Comparison of ENCODE assay signal across 9 cellular contexts in genomic region chr1:77413541-77414335, GRCh38.
DNase-seq lines count a peak whose midpoint lies in the region; ATAC-seq and TF ChIP-seq lines count a peak whose summit lies in the region.
"Had no signal": no experiment of that assay in that cellular context is flagged by ENCODE, and none has a peak within 500 bp of the region (broad histone marks: within the 10 kb centered on the region; RNA-seq: fewer than 3 reads in every experiment).

No MANE protein-coding gene starts in this region.

- H3K9me3 Mint-ChIP-seq in activated naive CD8-positive, alpha-beta T cell treated with anti-CD3 and anti-CD28 coated beads for 36 hours: peaks cover 16% of the 10 kb centered on the region

- no peak for TF ChIP-seq CTCF in GM13976 (IDR thresholded peaks at IDR 0.05; ENCODE audit: borderline replicate concordance, control extremely low read depth, extremely low read depth, insufficient read depth, missing control alignments)

- peak; percentile 85 for ATAC-seq in GM21360 (IDR thresholded peaks at IDR 0.05; ENCODE audit: unreplicated experiment)
- peak; percentile 87 for ATAC-seq in HG03354 (IDR thresholded peaks at IDR 0.05; ENCODE audit: poor library complexity, severe bottlenecking, unreplicated experiment)

- DNase-seq in GM13976 (ENCODE audit: low spot score) (peak; percentile 8), DMS 273 (lab: John Stamatoyannopoulos, UW; ENCODE audit: unreplicated experiment) (no peak), amniotic stem cell (lab: John Stamatoyannopoulos, UW) (no peak), NCI-H1436 (lab: John Stamatoyannopoulos, UW) (no peak), OCI-M2 (lab: John Stamatoyannopoulos, UW; ENCODE audit: unreplicated experiment) (no peak)
- no peak for DNase-seq in activated naive CD8-positive, alpha-beta T cell treated with anti-CD3 and anti-CD28 coated beads for 36 hours
- DNase-seq: stimulated activated CD4-positive, alpha-beta T cell treated with anti-CD3 and anti-CD28 coated beads, Interleukin-2, amount 100 ng/mL, for 48 hours had no signal

- no peaks in the 10 kb centered on the region for H3K27me3 Mint-ChIP-seq in activated naive CD8-positive, alpha-beta T cell treated with anti-CD3 and anti-CD28 coated beads for 36 hours

- peaks cover 28% of the 10 kb centered on the region for H3K36me3 Mint-ChIP-seq in activated naive CD8-positive, alpha-beta T cell treated with anti-CD3 and anti-CD28 coated beads for 36 hours

- peaks cover 20% of the 10 kb centered on the region for H3K4me1 Mint-ChIP-seq in activated naive CD8-positive, alpha-beta T cell treated with anti-CD3 and anti-CD28 coated beads for 36 hours

- peak overlapping the region; percentile 36 for H3K4me3 Mint-ChIP-seq in activated naive CD8-positive, alpha-beta T cell treated with anti-CD3 and anti-CD28 coated beads for 36 hours

- H3K27ac Mint-ChIP-seq in activated naive CD8-positive, alpha-beta T cell treated with anti-CD3 and anti-CD28 coated beads for 36 hours: peak overlapping the region; percentile 57

- in situ Hi-C loops in GM13976 (cut with MboI; ENCODE audit: low sequenced_read_pairs, unreplicated experiment): no loop called here
